ENCODE assay signal across 9 cellular contexts in the genomic region with DNA sequence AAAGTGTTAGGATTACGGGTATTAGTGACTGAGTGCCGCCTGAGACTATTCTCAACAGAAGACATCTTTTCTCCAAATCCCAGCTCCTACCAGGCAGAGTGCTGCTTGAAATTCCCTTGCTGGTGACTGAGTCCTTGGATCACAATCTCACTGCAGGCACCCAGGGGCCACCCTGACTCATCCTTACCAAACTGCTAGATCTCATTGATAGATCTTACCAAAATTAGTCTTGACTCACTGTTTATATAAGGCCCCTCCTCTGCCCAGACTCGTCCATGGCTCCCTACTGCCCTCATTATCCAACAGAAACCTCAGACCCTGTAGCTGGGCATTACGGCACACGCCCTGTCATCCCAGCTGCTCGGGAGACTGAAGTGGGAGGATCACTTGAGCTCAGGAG. TPM values are rescaled to one million over a fixed set of nuclear protein-coding genes. Genes with fewer than 3 reads are reported as not detected.
DNase-seq lines count a peak whose midpoint lies in the region; ATAC-seq, FAIRE-seq and TF ChIP-seq lines count a peak whose summit lies in the region.
"Had no signal": no experiment of that assay in that cellular context is flagged by ENCODE, and none has a peak within 500 bp of the region (broad histone marks: within the 10 kb centered on the region; RNA-seq: fewer than 3 reads in every experiment).

No MANE protein-coding gene starts in this region.

- H3K27ac Mint-ChIP-seq in natural killer cell (peak overlapping the region; percentile 29 to 71), neural progenitor cell (no peak overlapping the region)

- H4K20me1 ChIP-seq in KMS-11 (ENCODE audit: insufficient read depth) = no peaks in the 10 kb centered on the region
- H4K20me1 ChIP-seq in neural progenitor cell (ENCODE audit: low read depth) = peaks cover 6% of the 10 kb centered on the region

- no peaks in the 10 kb centered on the region for H3F3A ChIP-seq in neural progenitor cell (ENCODE audit: low read depth)

- H3K36me3 ChIP-seq in KMS-11 (ENCODE audit: insufficient read depth) = no peaks in the 10 kb centered on the region
- H3K36me3 ChIP-seq in bronchial epithelial cell (ENCODE audit: control insufficient read depth, insufficient read depth, low read length) = no peaks in the 10 kb centered on the region
- no peaks in the 10 kb centered on the region for H3K36me3 ChIP-seq in neural progenitor cell

- H3K4me3 Mint-ChIP-seq in natural killer cell (no peak overlapping the region), neural progenitor cell (no peak overlapping the region)

- H3K4me1 Mint-ChIP-seq in natural killer cell (peaks cover 85 to 95% of the 10 kb centered on the region in 2 donors), neural progenitor cell (peaks cover 6% of the 10 kb centered on the region)

- H3K4me1 ChIP-seq in KMS-11 (ENCODE audit: low read depth, poor library complexity, severe bottlenecking) (peaks cover 94% of the 10 kb centered on the region), neural progenitor cell (no peaks in the 10 kb centered on the region)

- intact Hi-C loops in natural killer cell (cut with micrococcal nuclease) = no loop called here

- H3K27ac ChIP-seq in KMS-11 = peak overlapping the region; percentile 88
- H3K27ac ChIP-seq in neural progenitor cell = no peak overlapping the region

- H3K9me3 ChIP-seq in neural progenitor cell (ENCODE audit: low read depth) = no peaks in the 10 kb centered on the region

- H3K79me2 ChIP-seq in KMS-11 (ENCODE audit: insufficient read depth, low read depth) (peaks cover 53% of the 10 kb centered on the region; the same call in 1 of the 2 replicates), neural progenitor cell (ENCODE audit: low read depth) (no peaks in the 10 kb centered on the region)

- H3K9ac ChIP-seq in KMS-11 (no peak overlapping the region), neural progenitor cell (no peak overlapping the region)

- peak; percentile 66 for DNase-seq in AG09319 (ENCODE audit: extremely low read depth, low read depth)
- DNase-seq in bronchial epithelial cell (ENCODE audit: low read depth) = peak; percentile 97
- DNase-seq in natural killer cell = no peak
- DNase-seq in HTR-8/SVneo (ENCODE audit: insufficient read length, low spot score) = no peak
- no peak for DNase-seq in neural progenitor cell (ENCODE audit: low spot score)
- DNase-seq in superior temporal gyrus (ENCODE audit: extremely low spot score) = no peak
- DNase-seq: stimulated activated CD4-positive, alpha-beta T cell treated with anti-CD3 and anti-CD28 coated beads, Interleukin-4, amount 100 ng/mL, for 1 hour had no signal

- ATAC-seq in natural killer cell (no peak), GM21381 (IDR thresholded peaks at IDR 0.05; ENCODE audit: unreplicated experiment) (no peak)

- H3K27me3 ChIP-seq in KMS-11 (ENCODE audit: insufficient read depth, low read depth) (no peaks in the 10 kb centered on the region), bronchial epithelial cell (ENCODE audit: control insufficient read depth, insufficient read depth, low read length) (no peaks in the 10 kb centered on the region), neural progenitor cell (no peaks in the 10 kb centered on the region)

- H3K36me3 Mint-ChIP-seq in natural killer cell (no peaks in the 10 kb centered on the region), neural progenitor cell (no peaks in the 10 kb centered on the region)

- H3K9me3 Mint-ChIP-seq in natural killer cell (no peaks in the 10 kb centered on the region), neural progenitor cell (no peaks in the 10 kb centered on the region)

- H3K27me3 Mint-ChIP-seq in natural killer cell (ENCODE audit: low read depth in 2 of 2) = no peaks in the 10 kb centered on the region
- peaks cover 2% of the 10 kb centered on the region for H3K27me3 Mint-ChIP-seq in neural progenitor cell (ENCODE audit: insufficient read depth, low read depth)

- FAIRE-seq in bronchial epithelial cell (lab: Jason Lieb, UNC) = no peak
- no peak for FAIRE-seq in HTR-8/SVneo (lab: Jason Lieb, UNC)

- TF ChIP-seq CTCF in AG09319 (IDR thresholded peaks at IDR 0.05; ENCODE audit: low read depth, low read length) = no peak
- TF ChIP-seq CTCF in KMS-11 (conservative IDR thresholded peaks at IDR 0.05; ENCODE audit: low read depth, low read length) = no peak
- no peak for TF ChIP-seq CTCF in bronchial epithelial cell (IDR thresholded peaks at IDR 0.05; ENCODE audit: insufficient read depth, low read length, severe bottlenecking)
- TF ChIP-seq CTCF in natural killer cell (IDR thresholded peaks at IDR 0.05) = no peak
- TF ChIP-seq CTCF in neural progenitor cell (IDR thresholded peaks at IDR 0.05) = no peak

- no peak overlapping the region for H2AFZ ChIP-seq in KMS-11 (ENCODE audit: low read depth)
- no peak overlapping the region for H2AFZ ChIP-seq in neural progenitor cell (replicated peaks)

- H3K4me3 ChIP-seq in KMS-11 (IDR thresholded peaks at IDR 0.05; ENCODE audit: insufficient read depth, low read depth, low read length) (no peak overlapping the region), bronchial epithelial cell (ENCODE audit: low read depth, low read length) (no peak overlapping the region), neural progenitor cell (no peak overlapping the region)

- H3K4me2 ChIP-seq in KMS-11 = peak overlapping the region; percentile 95; the same call in 1 of the 2 replicates
- no peak overlapping the region for H3K4me2 ChIP-seq in neural progenitor cell

RNA-seq across cellular contexts. Expression of a gene that starts 14.7 kb away (rescaled TPM):
- total RNA-seq in bronchial epithelial cell (6.6 and 12.2 TPM in 2 replicates), natural killer cell (10 to 100 TPM; 38.9 to 48.0 (median 47.9) TPM), neural progenitor cell (ENCODE audit: low replicate concordance) (6.2 and 10.2 TPM in 2 replicates)

RNA-seq across cellular contexts. Expression of a gene that starts 22.7 kb away (rescaled TPM):
- total RNA-seq in bronchial epithelial cell = 2.4 and 7.0 TPM in 2 replicates
- 10 to 100 TPM in 1 of 3 donors, 1 to 10 TPM in 2; 7.0 to 11.9 (median 8.8) TPM for total RNA-seq in natural killer cell
- 6.2 and 23.1 TPM in 2 replicates for total RNA-seq in neural progenitor cell (ENCODE audit: low replicate concordance)

RNA-seq across cellular contexts. Expression of a gene that starts 44.6 kb away (rescaled TPM):
- total RNA-seq in bronchial epithelial cell (17.9 and 20.1 TPM in 2 replicates), natural killer cell (100 to 1,000 TPM; 309 to 340 (median 319) TPM), neural progenitor cell (ENCODE audit: low replicate concordance) (29.2 and 48.4 TPM in 2 replicates)

RNA-seq across cellular contexts. Expression of a gene that starts 44.8 kb away (rescaled TPM):
- total RNA-seq in bronchial epithelial cell (0.38 and 0.53 TPM in 2 replicates), natural killer cell (1 to 10 TPM; 7.7 to 9.7 (median 8.4) TPM), neural progenitor cell (ENCODE audit: low replicate concordance) (3.7 and 11.1 TPM in 2 replicates)

RNA-seq across cellular contexts. Expression of a gene that starts 45.4 kb away (rescaled TPM):
- total RNA-seq in bronchial epithelial cell = not detected in 2 replicates
- 100 to 1,000 TPM in 1 of 3 donors, 10 to 100 TPM in 2; 17.4 to 142 (median 18.1) TPM for total RNA-seq in natural killer cell
- total RNA-seq in neural progenitor cell (ENCODE audit: low replicate concordance) = not detected in 2 replicates

Comparison
In these comparisons a context has a peak if more than half of its experiments do, and no peak if none do; other contexts are left out.
1. DNase-seq: peak in AG09319 (single experiment) and bronchial epithelial cell (single experiment); none in natural killer cell (single experiment), HTR-8/SVneo (single experiment), neural progenitor cell (single experiment) and superior temporal gyrus (single experiment).